ENCODE assay signal across 8 cellular contexts in genomic region chr7:65006094-65006992, GRCh38. TPM values are rescaled to one million over a fixed set of nuclear protein-coding genes. Genes with fewer than 3 reads are reported as not detected.
DNase-seq lines count a peak whose midpoint lies in the region; ATAC-seq and TF ChIP-seq lines count a peak whose summit lies in the region.

A gene with protein sequence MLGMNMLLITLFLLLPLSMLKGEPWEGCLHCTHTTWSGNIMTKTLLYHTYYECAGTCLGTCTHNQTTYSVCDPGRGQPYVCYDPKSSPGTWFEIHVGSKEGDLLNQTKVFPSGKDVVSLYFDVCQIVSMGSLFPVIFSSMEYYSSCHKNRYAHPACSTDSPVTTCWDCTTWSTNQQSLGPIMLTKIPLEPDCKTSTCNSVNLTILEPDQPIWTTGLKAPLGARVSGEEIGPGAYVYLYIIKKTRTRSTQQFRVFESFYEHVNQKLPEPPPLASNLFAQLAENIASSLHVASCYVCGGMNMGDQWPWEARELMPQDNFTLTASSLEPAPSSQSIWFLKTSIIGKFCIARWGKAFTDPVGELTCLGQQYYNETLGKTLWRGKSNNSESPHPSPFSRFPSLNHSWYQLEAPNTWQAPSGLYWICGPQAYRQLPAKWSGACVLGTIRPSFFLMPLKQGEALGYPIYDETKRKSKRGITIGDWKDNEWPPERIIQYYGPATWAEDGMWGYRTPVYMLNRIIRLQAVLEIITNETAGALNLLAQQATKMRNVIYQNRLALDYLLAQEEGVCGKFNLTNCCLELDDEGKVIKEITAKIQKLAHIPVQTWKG (minus strand): TSS chr7:65006687. CDS start chr7:64993026, 13,661 bp downstream.

- H3K27me3 ChIP-seq in ovary (no peaks in the 10 kb centered on the region), thyroid gland (no peaks in the 10 kb centered on the region)

- H3K4me3 ChIP-seq in GM08714 (ENCODE audit: low read length): peak within 1 kb of the TSS; percentile 98
- H3K4me3 ChIP-seq in ovary: peak within 1 kb of the TSS; percentile 61
- peak within 1 kb of the TSS; percentile 42 to 86 (median 63) for H3K4me3 ChIP-seq in thyroid gland (replicated peaks in 1 of 3)

- H3K4me3 Mint-ChIP-seq in activated naive CD8-positive, alpha-beta T cell treated with anti-CD3 and anti-CD28 coated beads, Interleukin-2, amount 10 ng/mL, durations not matched to agents 7 days and 5 days: peak within 1 kb of the TSS; percentile 95

- H3K9me3 Mint-ChIP-seq in activated naive CD8-positive, alpha-beta T cell treated with anti-CD3 and anti-CD28 coated beads, Interleukin-2, amount 10 ng/mL, durations not matched to agents 7 days and 5 days: peaks cover 6% of the 10 kb centered on the region

- peak within 1 kb of the TSS in 1 of 2 donors; percentile 79 for H3K27ac ChIP-seq in ovary
- peak within 1 kb of the TSS; percentile 20 to 77 (median 60) for H3K27ac ChIP-seq in thyroid gland

- intact Hi-C loops in Right ventricle myocardium inferior (cut with DNase I) (no loop called here), ovary (cut with DNase I) (no loop called here), thyroid gland (cut with DNase I) (no loop called here)

- no peak for TF ChIP-seq CTCF in ovary (IDR thresholded peaks at IDR 0.05)
- no peak for TF ChIP-seq CTCF in thyroid gland (IDR thresholded peaks at IDR 0.05)

- WGBS in ovary, 3 donors: 0 to 1% (median 1%) methylated on average over 33 of the region's 33 CpGs
- WGBS in thyroid gland, 2 donors: 2 to 4% methylated on average over 13 to 17 of the region's 33 CpGs

- ATAC-seq in HG02588 (IDR thresholded peaks at IDR 0.05; ENCODE audit: unreplicated experiment) (peak; percentile 100), Right ventricle myocardium inferior (peak; percentile 100)
- ATAC-seq in activated naive CD8-positive, alpha-beta T cell treated with anti-CD3 and anti-CD28 coated beads, Interleukin-2, amount 10 ng/mL, durations not matched to agents 7 days and 5 days (ENCODE audit: low read depth): peak; percentile 100

- DNase-seq in NCI-H1105 (lab: John Stamatoyannopoulos, UW) (peak; percentile 96), SKM-1 treated with dmso at 0.1 percent for 144 hours (lab: John Stamatoyannopoulos, UW; ENCODE audit: unreplicated experiment) (peak; percentile 96), Right ventricle myocardium inferior (ENCODE audit: missing footprints) (peak; percentile 97), ovary (peak; percentile 93 to 96 (median 95)), thyroid gland (peak; percentile 97)
- DNase-seq in activated naive CD8-positive, alpha-beta T cell treated with anti-CD3 and anti-CD28 coated beads, Interleukin-2, amount 10 ng/mL, durations not matched to agents 7 days and 5 days: peak; percentile 83

- no peaks in the 10 kb centered on the region for H3K9me3 ChIP-seq in ovary
- no peaks in the 10 kb centered on the region for H3K9me3 ChIP-seq in thyroid gland

- H3K36me3 Mint-ChIP-seq in activated naive CD8-positive, alpha-beta T cell treated with anti-CD3 and anti-CD28 coated beads, Interleukin-2, amount 10 ng/mL, durations not matched to agents 7 days and 5 days: peaks cover 39% of the 10 kb centered on the region

- POLR2A ChIA-PET in activated naive CD8-positive, alpha-beta T cell treated with anti-CD3 and anti-CD28 coated beads, Interleukin-2, amount 10 ng/mL, durations not matched to agents 7 days and 5 days (lab: Charles Lee): interaction anchor here (0.6 to 2.5 kb wide), 15 partner anchors 13 to 1081 kb away, joined by 3 to 28 read pairs (median 5); partner anchors contain the start of genes ZNF107, ZNF117, ZNF138 and ZNF273

- peak within 1 kb of the TSS; percentile 93 for H3K27ac Mint-ChIP-seq in activated naive CD8-positive, alpha-beta T cell treated with anti-CD3 and anti-CD28 coated beads, Interleukin-2, amount 10 ng/mL, durations not matched to agents 7 days and 5 days

- no peaks in the 10 kb centered on the region for H3K27me3 Mint-ChIP-seq in activated naive CD8-positive, alpha-beta T cell treated with anti-CD3 and anti-CD28 coated beads, Interleukin-2, amount 10 ng/mL, durations not matched to agents 7 days and 5 days

- H3K4me1 Mint-ChIP-seq in activated naive CD8-positive, alpha-beta T cell treated with anti-CD3 and anti-CD28 coated beads, Interleukin-2, amount 10 ng/mL, durations not matched to agents 7 days and 5 days: peaks cover 14% of the 10 kb centered on the region

- H3K4me1 ChIP-seq in ovary (ENCODE audit: insufficient read depth) (peaks cover 5% of the 10 kb centered on the region), thyroid gland (peaks cover 9 to 10% of the 10 kb centered on the region in 2 donors)

- TF ChIP-seq EP300 in ovary (IDR thresholded peaks at IDR 0.05): no peak

- H3K36me3 ChIP-seq in ovary (no peaks in the 10 kb centered on the region), thyroid gland (no peaks in the 10 kb centered on the region)

- TF ChIP-seq POLR2A in ovary (IDR thresholded peaks at IDR 0.05) (peak; percentile 91), thyroid gland (IDR thresholded peaks at IDR 0.05) (peak; percentile 65 to 89)

RNA-seq across cellular contexts. Expression of the gene that starts here (rescaled TPM):
- 10 to 100 TPM; 16.9 to 17.3 TPM for total RNA-seq in activated naive CD8-positive, alpha-beta T cell treated with anti-CD3 and anti-CD28 coated beads, Interleukin-2, amount 10 ng/mL, durations not matched to agents 7 days and 5 days
- total RNA-seq in Right ventricle myocardium inferior: 5.4 TPM
- 10 to 100 TPM in 6 of 7 donors, 1 to 10 TPM in 1; 9.7 to 13.8 (median 11.4) TPM for total RNA-seq in ovary
- polyA plus RNA-seq in ovary: 10 to 100 TPM in 1 of 2 donors, 1 to 10 TPM in 1; 3.1 to 17.9 TPM
- 10 to 100 TPM; 19.5 to 22.6 (median 20.1) TPM for total RNA-seq in thyroid gland
